In genomic region chr6:169983651-169984050, GRCh38 we compare ENCODE assay signal across 18 cellular contexts.
DNase-seq lines count a peak whose midpoint lies in the region; ATAC-seq and TF ChIP-seq lines count a peak whose summit lies in the region.
"Had no signal": no experiment of that assay in that cellular context is flagged by ENCODE, and none has a peak within 500 bp of the region (broad histone marks: within the 10 kb centered on the region; RNA-seq: fewer than 3 reads in every experiment).

No MANE protein-coding gene starts in this region.

- H3K4me2 ChIP-seq in neuronal stem cell (ENCODE audit: insufficient read depth, low read length, poor library complexity, severe bottlenecking): no peak overlapping the region

- H2AK5ac ChIP-seq in neuronal stem cell (ENCODE audit: low read depth, low read length): peak overlapping the region; percentile 53

- peaks cover 2 to 4% of the 10 kb centered on the region in 2 donors for H3K4me1 ChIP-seq in neuronal stem cell (ENCODE audit: control insufficient read depth in 2 of 2, insufficient read depth in 1 of 2, low read depth in 1 of 2, low read length in 2 of 2)
- H3K4me1 ChIP-seq in aorta (ENCODE audit: control insufficient read depth in 1 of 2, insufficient read depth in 2 of 2, low read length in 2 of 2): no peaks in the 10 kb centered on the region
- H3K4me1 ChIP-seq: HAP-1 had no signal

- peak overlapping the region; percentile 84 for H3K14ac ChIP-seq in neuronal stem cell (ENCODE audit: low read length)

- H2BK5ac ChIP-seq in neuronal stem cell (ENCODE audit: low read length): peak overlapping the region; percentile 16

- H3K4me1 Mint-ChIP-seq in chondrocyte (ENCODE audit: low read depth) (no peaks in the 10 kb centered on the region), immature natural killer cell (no peaks in the 10 kb centered on the region)
- H3K4me1 Mint-ChIP-seq: CD4-positive, alpha-beta memory T cell had no signal

- H4K8ac ChIP-seq in neuronal stem cell (ENCODE audit: low read depth, low read length): no peak overlapping the region

- no peak overlapping the region for H3K9ac ChIP-seq in neuronal stem cell (ENCODE audit: low read depth, low read length, poor library complexity)
- H3K9ac ChIP-seq: GM23248 had no signal

- ATAC-seq in left cardiac atrium (no peak), aorta (ENCODE audit: low FRiP score) (no peak), HG03460 (IDR thresholded peaks at IDR 0.05; ENCODE audit: unreplicated experiment) (no peak)
- ATAC-seq: GM12878 had no signal

- peaks cover 1% of the 10 kb centered on the region for H3K79me1 ChIP-seq in neuronal stem cell (ENCODE audit: low read depth, low read length)

- no peak overlapping the region for H2BK12ac ChIP-seq in neuronal stem cell (ENCODE audit: low read length)

- H3K27ac Mint-ChIP-seq in chondrocyte (ENCODE audit: unreplicated experiment): no peak overlapping the region
- no peak overlapping the region for H3K27ac Mint-ChIP-seq in immature natural killer cell
- H3K27ac Mint-ChIP-seq: CD4-positive, alpha-beta memory T cell had no signal

- H4K91ac ChIP-seq in neuronal stem cell (ENCODE audit: low read depth, low read length, poor library complexity): no peak overlapping the region

- H2BK120ac ChIP-seq in neuronal stem cell (ENCODE audit: low read depth, low read length): no peak overlapping the region

- H3K4me3 Mint-ChIP-seq in chondrocyte (ENCODE audit: unreplicated experiment) (no peak overlapping the region), immature natural killer cell (no peak overlapping the region)
- H3K4me3 Mint-ChIP-seq: CD4-positive, alpha-beta memory T cell had no signal

- H3K36me3 Mint-ChIP-seq in chondrocyte (ENCODE audit: low read depth) (no peaks in the 10 kb centered on the region), immature natural killer cell (no peaks in the 10 kb centered on the region)
- H3K36me3 Mint-ChIP-seq: CD4-positive, alpha-beta memory T cell had no signal

- TF ChIP-seq CTCF in chondrocyte (IDR thresholded peaks at IDR 0.05): no peak

- no peak overlapping the region for H3K23ac ChIP-seq in neuronal stem cell (ENCODE audit: low read depth, low read length, poor library complexity)

- H3K36me3 ChIP-seq in neuronal stem cell (replicated peaks in 1 of 2; ENCODE audit: control insufficient read depth in 2 of 2, insufficient read depth in 2 of 2, low read length in 2 of 2) (no peaks in the 10 kb centered on the region), aorta (ENCODE audit: control insufficient read depth in 1 of 2, insufficient read depth in 2 of 2, low read length in 1 of 2) (no peaks in the 10 kb centered on the region)
- H3K36me3 ChIP-seq: BE2C, HAP-1 had no signal

- DNase-seq in cardiac septum (ENCODE audit: low spot score): peak; percentile 71
- no peak for DNase-seq in left cardiac atrium
- DNase-seq in chondrocyte (ENCODE audit: low spot score): peak; percentile 47
- no peak for DNase-seq in neuronal stem cell (ENCODE audit: low spot score)
- DNase-seq in aorta: peak; percentile 17 to 65
- no peak for DNase-seq in 8988T
- DNase-seq in immature natural killer cell: no peak
- DNase-seq: ACHN; BE2C; CD4-positive, alpha-beta memory T cell; DND-41; EL; GM23248 had no signal

- no peak overlapping the region for H2AFZ ChIP-seq in neuronal stem cell (ENCODE audit: low read length)
- H2AFZ ChIP-seq: GM23248 had no signal

- H3K18ac ChIP-seq in neuronal stem cell (ENCODE audit: low read length): peak overlapping the region; percentile 27

- intact Hi-C loops in cardiac septum (cut with DNase I): no loop called here
- intact Hi-C loops in left cardiac atrium (cut with DNase I): no loop called here
- intact Hi-C loops in aorta (cut with DNase I): no loop called here

- H3K27me3 ChIP-seq in neuronal stem cell (ENCODE audit: control insufficient read depth in 3 of 3, insufficient read depth in 3 of 3, low read depth in 1 of 3, low read length in 3 of 3) (no peaks in the 10 kb centered on the region), aorta (ENCODE audit: control insufficient read depth in 1 of 2, insufficient read depth in 2 of 2, low read length in 1 of 2) (no peaks in the 10 kb centered on the region)
- H3K27me3 ChIP-seq: BE2C had no signal

- H3K9me3 ChIP-seq in neuronal stem cell (replicated peaks in 1 of 2; ENCODE audit: control insufficient read depth in 2 of 2, insufficient read depth in 1 of 2, low read depth in 1 of 2, low read length in 2 of 2) (no peaks in the 10 kb centered on the region), aorta (ENCODE audit: control insufficient read depth, low read length) (no peaks in the 10 kb centered on the region)
- H3K9me3 ChIP-seq: BE2C, HAP-1 had no signal

- H3K9me3 Mint-ChIP-seq in chondrocyte (ENCODE audit: low read depth): no peaks in the 10 kb centered on the region
- H3K9me3 Mint-ChIP-seq in immature natural killer cell: no peaks in the 10 kb centered on the region
- H3K9me3 Mint-ChIP-seq: CD4-positive, alpha-beta memory T cell had no signal

- no peak overlapping the region for H3K4ac ChIP-seq in neuronal stem cell (ENCODE audit: low read length)

- no peak overlapping the region for H3K4me3 ChIP-seq in neuronal stem cell (ENCODE audit: low read length in 2 of 2)
- H3K4me3 ChIP-seq in aorta (ENCODE audit: low read length in 2 of 2): no peak overlapping the region
- H3K4me3 ChIP-seq: GM12878, GM23248, HAP-1 had no signal

- H3K27me3 Mint-ChIP-seq in chondrocyte (ENCODE audit: low read depth) (peaks cover 30% of the 10 kb centered on the region), immature natural killer cell (ENCODE audit: low read depth in 3 of 3) (peaks cover 10 to 17% (median 10%) of the 10 kb centered on the region in 3 donors)
- H3K27me3 Mint-ChIP-seq: CD4-positive, alpha-beta memory T cell had no signal

- no peak overlapping the region for H3K27ac ChIP-seq in neuronal stem cell (replicated peaks; ENCODE audit: low read length)
- H3K27ac ChIP-seq in aorta (ENCODE audit: low read depth in 1 of 2, low read length in 2 of 2): no peak overlapping the region
- H3K27ac ChIP-seq: C4-2B, GM23248, HL-60 had no signal

- H2BK15ac ChIP-seq in neuronal stem cell (ENCODE audit: low read length): peak overlapping the region; percentile 2

- WGBS in neuronal stem cell (ENCODE audit: extremely low coverage in 2 of 2, insufficient read length in 2 of 2, insufficient replicate concordance in 1 of 2), 2 donors: no CpG with 5 or more reads among the region's 10 CpGs
- WGBS in aorta, 2 donors: 92 to 96% methylated on average over 10 of the region's 10 CpGs

Comparison
In these comparisons a context has a peak if more than half of its experiments do, and no peak if none do; other contexts are left out.
1. DNase-seq: peak in cardiac septum (single experiment), chondrocyte (single experiment) and aorta (2 of 2); none in left cardiac atrium (single experiment), neuronal stem cell (single experiment), 8988T (single experiment) and immature natural killer cell (0 of 3).